Comparison of ENCODE assay signal across 16 cellular contexts in genomic region chr15:33722673-33723015, GRCh38.
DNase-seq lines count a peak whose midpoint lies in the region; ATAC-seq, FAIRE-seq and TF ChIP-seq lines count a peak whose summit lies in the region.
"Had no signal": no experiment of that assay in that cellular context is flagged by ENCODE, and none has a peak within 500 bp of the region (broad histone marks: within the 10 kb centered on the region; RNA-seq: fewer than 3 reads in every experiment).

No MANE protein-coding gene starts in this region.

- in situ Hi-C loops in GM23248 (cut with MboI), result no loop called here

- FAIRE-seq in RCC 7860 (lab: Jason Lieb, UNC), result no peak
- FAIRE-seq: G401.6, GM12891 had no signal

- H4K20me1 ChIP-seq in GM23248 (ENCODE audit: insufficient read depth), result no peaks in the 10 kb centered on the region

- DNase-seq in GM23248, result no peak
- peak; percentile 8 for DNase-seq in RCC 7860 (ENCODE audit: low spot score)
- no peak for DNase-seq in epithelial cell of prostate (ENCODE audit: low read depth, low spot score)
- DNase-seq in CD1c-positive myeloid dendritic cell (ENCODE audit: extremely low spot score), result no peak
- DNase-seq in ascending aorta (ENCODE audit: low spot score in 2 of 2), result no peak
- no peak for DNase-seq in T1000 (lab: John Stamatoyannopoulos, UW)
- DNase-seq: BE2C; CD4-positive, CD25-positive, alpha-beta regulatory T cell; DMS79 treated with DMSO at 0.1 percent for 48 hours; GOT3; H9 had no signal

- peaks cover 22% of the 10 kb centered on the region for H3F3A ChIP-seq in GM23248 (ENCODE audit: insufficient read depth)

- H3K4me2 ChIP-seq in GM23248 (ENCODE audit: unreplicated experiment), result peak overlapping the region; percentile 45

- H3K9me3 ChIP-seq in GM23248 (ENCODE audit: low read depth), result no peaks in the 10 kb centered on the region
- no peaks in the 10 kb centered on the region for H3K9me3 ChIP-seq in ascending aorta
- H3K9me3 ChIP-seq: BE2C had no signal

- no peak overlapping the region for H2AFZ ChIP-seq in ACC112 (ENCODE audit: low read length, unreplicated experiment)
- H2AFZ ChIP-seq in GM23248, result no peak overlapping the region

- no peak overlapping the region for H3K9ac ChIP-seq in GM23248

- no peak for ATAC-seq in HG02852 (IDR thresholded peaks at IDR 0.05; ENCODE audit: unreplicated experiment)

- H3K27me3 ChIP-seq in ACC112 (ENCODE audit: insufficient read depth, low read length) (no peaks in the 10 kb centered on the region), GM23248 (replicated peaks; ENCODE audit: insufficient read depth) (no peaks in the 10 kb centered on the region), ascending aorta (no peaks in the 10 kb centered on the region)
- H3K27me3 ChIP-seq: BE2C had no signal

- H3K27ac ChIP-seq in ACC112 (ENCODE audit: low read depth, low read length), result peak overlapping the region; percentile 78
- H3K27ac ChIP-seq in GM23248, result no peak overlapping the region
- H3K27ac ChIP-seq in epithelial cell of prostate, result peak overlapping the region; percentile 79
- no peak overlapping the region for H3K27ac ChIP-seq in ascending aorta
- H3K27ac ChIP-seq: HL-60 had no signal

- H3K4me3 ChIP-seq in ACC112 (ENCODE audit: low read depth, low read length), result no peak overlapping the region
- H3K4me3 ChIP-seq in GM23248, result no peak overlapping the region
- no peak overlapping the region for H3K4me3 ChIP-seq in ascending aorta

- no peaks in the 10 kb centered on the region for H3K79me2 ChIP-seq in ACC112 (ENCODE audit: control insufficient read depth, insufficient read depth, low read length, unreplicated experiment)
- H3K79me2 ChIP-seq in GM23248 (ENCODE audit: insufficient read depth), result no peaks in the 10 kb centered on the region

- no peak for TF ChIP-seq CTCF in ascending aorta (IDR thresholded peaks at IDR 0.05)

- H3K9me2 ChIP-seq in GM23248 (ENCODE audit: insufficient read depth), result no peaks in the 10 kb centered on the region

- intact Hi-C loops in ascending aorta (cut with DNase I), result no loop called here

- WGBS in GM23248 (ENCODE audit: low coverage in 1 of 2, low lambda C conversion rate in 2 of 2, missing lambda C conversion rate in 2 of 2), 2 experiments, result 94 to 96% methylated on average over 12 of the region's 12 CpGs

- H3K4me1 ChIP-seq in ACC112 (ENCODE audit: control insufficient read depth, insufficient read depth, low read length, unreplicated experiment) (peaks cover 24% of the 10 kb centered on the region), GM23248 (ENCODE audit: insufficient read depth) (peaks cover 20% of the 10 kb centered on the region), ascending aorta (no peaks in the 10 kb centered on the region)
- H3K4me1 ChIP-seq: BE2C had no signal

- no peaks in the 10 kb centered on the region for H3K36me3 ChIP-seq in ACC112 (ENCODE audit: insufficient read depth, low read length)
- H3K36me3 ChIP-seq in GM23248 (ENCODE audit: low read depth), result no peaks in the 10 kb centered on the region
- no peaks in the 10 kb centered on the region for H3K36me3 ChIP-seq in ascending aorta
- H3K36me3 ChIP-seq: BE2C had no signal

Comparison
In these comparisons a context has a peak if more than half of its experiments do, and no peak if none do; other contexts are left out.
1. H3K27ac ChIP-seq: peak in ACC112 (single experiment) and epithelial cell of prostate (single experiment); none in GM23248 (single experiment) and ascending aorta (0 of 2).